In the genomic region with DNA sequence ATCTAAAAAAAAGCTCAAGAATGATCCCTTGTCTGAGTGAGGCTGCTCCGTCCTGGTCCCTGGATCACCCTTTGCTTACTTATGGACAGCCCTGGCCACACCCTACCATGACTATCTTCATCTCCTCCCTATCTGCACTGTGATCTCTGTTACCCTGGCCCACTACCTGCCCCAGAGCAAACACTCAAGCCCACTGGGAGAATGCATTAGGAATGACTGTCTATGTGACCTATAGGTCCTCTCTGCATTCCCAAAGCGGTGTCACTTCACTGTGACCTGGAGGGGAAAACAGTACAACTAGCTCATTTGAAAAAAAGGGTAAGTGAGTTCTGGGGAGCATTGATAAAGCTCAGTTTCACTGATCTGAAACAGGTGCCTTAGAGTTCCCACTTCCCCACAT, we compare ENCODE assay signal across 29 cellular contexts.
"Had no signal": no experiment of that assay in that cellular context is flagged by ENCODE, and none has a peak within 500 bp of the region (broad histone marks: within the 10 kb centered on the region; RNA-seq: fewer than 3 reads in every experiment).

No MANE protein-coding gene starts in this region.

- H3K4me1 ChIP-seq: esophagus squamous epithelium had no signal

- H3K4me1 Mint-ChIP-seq: immature natural killer cell had no signal

- H3K27ac ChIP-seq: esophagus squamous epithelium, heart right ventricle, neural progenitor cell, stomach, thyroid gland had no signal

- H3K9me3 ChIP-seq: esophagus squamous epithelium, heart right ventricle, stomach, thyroid gland had no signal

- H3K27ac Mint-ChIP-seq: effector memory CD8-positive, alpha-beta T cell; immature natural killer cell; memory B cell; mesothelial cell of epicardium; nephron; neural progenitor cell had no signal

- H3K36me3 ChIP-seq: esophagus squamous epithelium, heart right ventricle, neural progenitor cell, stomach, thyroid gland had no signal

- H3K9ac ChIP-seq: neural progenitor cell had no signal

- H3K36me3 Mint-ChIP-seq: memory B cell; mesothelial cell of epicardium; naive thymus-derived CD4-positive, alpha-beta T cell; neural progenitor cell had no signal

- H3K4me3 ChIP-seq: esophagus squamous epithelium, heart right ventricle, lung, neural progenitor cell, smooth muscle cell, stomach, thyroid gland had no signal

- H3K27me3 ChIP-seq: thyroid gland had no signal

- H3K4me2 ChIP-seq: neural progenitor cell, smooth muscle cell had no signal

- H2AFZ ChIP-seq: neural progenitor cell had no signal

- H3K9me3 Mint-ChIP-seq: effector memory CD8-positive, alpha-beta T cell; immature natural killer cell; memory B cell; mesothelial cell of epicardium; nephron; neural progenitor cell had no signal

- DNase-seq: cerebellar nuclear complex; cortex of kidney; effector memory CD8-positive, alpha-beta T cell; erythroblast; esophagus squamous epithelium; foreskin melanocyte; glutamatergic neuron; heart right ventricle; hypothalamus; immature natural killer cell; islet precursor cell; kidney glomerular epithelial cell; naive thymus-derived CD4-positive, alpha-beta T cell; stimulated activated CD4-positive, alpha-beta T cell treated with anti-CD3 and anti-CD28 coated beads, Interleukin-12 subunit alpha, Interleukin-12 subunit beta, amount 100 ng/mL, for 4 hours; stimulated activated CD4-positive, alpha-beta T cell treated with anti-CD3 and anti-CD28 coated beads, Interleukin-1b, Interleukin-23, amount 100 ng/mL, for 48 hours; stimulated activated CD4-positive, alpha-beta T cell treated with anti-CD3 and anti-CD28 coated beads, Interleukin-4, amount 100 ng/mL, for 1 hour; stimulated activated CD8-positive, alpha-beta memory T cell treated with anti-CD3 and anti-CD28 coated beads, Interleukin-4, amount 100 ng/mL, for 48 hours; stimulated activated naive CD4-positive, alpha-beta T cell; stomach; thyroid gland; trophoblast cell had no signal

- H3K4me3 Mint-ChIP-seq: effector memory CD8-positive, alpha-beta T cell; immature natural killer cell; memory B cell; mesothelial cell of epicardium; naive thymus-derived CD4-positive, alpha-beta T cell; nephron had no signal

- ATAC-seq: effector memory CD8-positive, alpha-beta T cell; heart right ventricle; left lobe of liver; naive thymus-derived CD4-positive, alpha-beta T cell; sciatic nerve had no signal
